18 cellular contexts compared by ENCODE assay signal in the genomic region with DNA sequence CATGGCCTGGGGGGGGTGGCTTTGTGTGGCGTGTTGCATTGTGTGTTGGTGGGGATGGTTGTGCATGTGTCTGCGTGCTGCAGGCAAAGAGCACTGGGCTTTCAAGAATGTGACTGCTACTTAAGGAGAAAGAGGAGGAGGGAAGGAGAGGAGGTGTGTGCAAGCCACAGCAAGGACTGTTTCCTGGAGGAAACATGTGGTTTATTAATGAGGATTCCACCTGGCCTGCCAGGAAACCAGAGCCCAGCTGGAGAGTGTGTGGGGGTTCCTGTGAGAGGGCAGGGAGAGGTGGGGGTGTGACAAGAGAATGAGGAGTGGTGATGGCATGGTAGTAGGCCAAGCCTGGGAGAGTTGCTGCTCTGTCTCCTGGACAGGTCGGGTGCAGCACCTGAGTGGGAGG.
A peak's percentile ranks its signal among the peaks of the same experiment; 100 is the strongest.
DNase-seq lines count a peak whose midpoint lies in the region; ATAC-seq, FAIRE-seq and TF ChIP-seq lines count a peak whose summit lies in the region.
"Had no signal": no experiment of that assay in that cellular context is flagged by ENCODE, and none has a peak within 500 bp of the region (broad histone marks: within the 10 kb centered on the region; RNA-seq: fewer than 3 reads in every experiment).

No MANE protein-coding gene starts in this region.

- H3K4me1 ChIP-seq in mammary epithelial cell (ENCODE audit: insufficient read depth, low read length) (peaks cover 28% of the 10 kb centered on the region), breast epithelium (no peaks in the 10 kb centered on the region), GM12878 (ENCODE audit: control insufficient read depth, insufficient read depth, low read length) (peaks cover 15% of the 10 kb centered on the region), uterus (peaks cover 4 to 9% of the 10 kb centered on the region in 2 donors), endodermal cell (ENCODE audit: control insufficient read depth, insufficient read depth, low read length) (no peaks in the 10 kb centered on the region)

- TF ChIP-seq RAD21 in GM12878 (IDR thresholded peaks at IDR 0.05; ENCODE audit: insufficient read depth, low read depth, low read length) = no peak

- TF ChIP-seq EP300 in GM12878 (IDR thresholded peaks at IDR 0.05; ENCODE audit: borderline replicate concordance in 1 of 2, control insufficient read depth in 1 of 2, low read depth in 2 of 2, low read length in 2 of 2) = no peak

- no peaks in the 10 kb centered on the region for H3K36me3 Mint-ChIP-seq in endodermal cell (ENCODE audit: low read depth)

- no peak overlapping the region for H3K4me3 Mint-ChIP-seq in endodermal cell
- H3K4me3 Mint-ChIP-seq: activated B cell treated with CpG ODN at 0.5 μM for 24 hours had no signal

- H3K9me3 ChIP-seq in mammary epithelial cell (replicated peaks; ENCODE audit: insufficient read depth, low read length) (no peaks in the 10 kb centered on the region), breast epithelium (no peaks in the 10 kb centered on the region), GM12878 (replicated peaks; ENCODE audit: control insufficient read depth, insufficient read depth, low read length) (peaks cover 2% of the 10 kb centered on the region; the same call in 2 of the 3 replicates), uterus (no peaks in the 10 kb centered on the region), endodermal cell (ENCODE audit: control insufficient read depth, low read length) (no peaks in the 10 kb centered on the region)
- H3K9me3 ChIP-seq: gastroesophageal sphincter, SJSA1 had no signal

- no peak overlapping the region for H3K27ac ChIP-seq in mammary epithelial cell (ENCODE audit: insufficient read depth, low read depth, low read length)
- peak overlapping the region in 1 of 2 donors; percentile 91 for H3K27ac ChIP-seq in breast epithelium
- no peak overlapping the region for H3K27ac ChIP-seq in GM12878 (ENCODE audit: control insufficient read depth, insufficient read depth)
- peak overlapping the region; percentile 85 to 96 for H3K27ac ChIP-seq in uterus
- no peak overlapping the region for H3K27ac ChIP-seq in endodermal cell (ENCODE audit: low read depth, low read length)
- H3K27ac ChIP-seq: SJSA1 had no signal

- H4K20me1 ChIP-seq in mammary epithelial cell (ENCODE audit: insufficient read depth, low read length) (no peaks in the 10 kb centered on the region), GM12878 (ENCODE audit: control insufficient read depth, insufficient read depth) (no peaks in the 10 kb centered on the region)

- H3K27me3 ChIP-seq in mammary epithelial cell (ENCODE audit: insufficient read depth, low read length) (no peaks in the 10 kb centered on the region), breast epithelium (no peaks in the 10 kb centered on the region), GM12878 (replicated peaks in 1 of 2; ENCODE audit: control insufficient read depth in 2 of 2, insufficient read depth in 2 of 2, low read length in 1 of 2) (no peaks in the 10 kb centered on the region; a peak in 1 of 4 replicates), uterus (no peaks in the 10 kb centered on the region), endodermal cell (ENCODE audit: control insufficient read depth, insufficient read depth, low read length, poor library complexity, severe bottlenecking) (peaks cover 27% of the 10 kb centered on the region)
- H3K27me3 ChIP-seq: gastroesophageal sphincter, SJSA1 had no signal

- SMC1A ChIA-PET in GM12878 (lab: Charles Lee; ENCODE audit: uncharacterized antibody, unreplicated experiment) = interaction anchor here (1.1 to 2.0 kb wide), 4 partner anchors 20 to 102 kb away, joined by 3 to 6 read pairs (median 4); no protein-coding TSS in a partner anchor

- TF ChIP-seq POLR2A in breast epithelium (IDR thresholded peaks at IDR 0.05) (no peak), GM12878 (IDR thresholded peaks at IDR 0.05; ENCODE audit: low read depth, low read length) (no peak), uterus (IDR thresholded peaks at IDR 0.05) (no peak)

- WGBS in mammary epithelial cell (ENCODE audit: low coverage, missing lambda C conversion rate) = 4% methylated on average over 3 of the region's 3 CpGs
- 28% methylated on average over 3 of the region's 3 CpGs for WGBS in GM12878 (ENCODE audit: insufficient coverage, insufficient replicate concordance, low lambda C conversion rate, missing lambda C conversion rate)
- WGBS in endodermal cell (ENCODE audit: insufficient coverage in 1 of 2, insufficient read length in 1 of 2), 2 experiments = 80 to 90% methylated on average over 2 to 3 of the region's 3 CpGs

- H3K4me3 ChIP-seq in mammary epithelial cell (replicated peaks in 1 of 3; ENCODE audit: insufficient read depth in 1 of 3, low read depth in 2 of 3, low read length in 3 of 3) (no peak overlapping the region), breast epithelium (no peak overlapping the region), GM12878 (no peak overlapping the region), uterus (no peak overlapping the region), endodermal cell (ENCODE audit: low read length) (no peak overlapping the region)
- H3K4me3 ChIP-seq: gastroesophageal sphincter, K562, SJSA1, skin epidermis had no signal

- DNase-seq in mammary epithelial cell (peak; percentile 52), breast epithelium (ENCODE audit: low spot score in 2 of 2) (no peak), GM12878 (ENCODE audit: low read depth, low spot score) (no peak), left kidney (ENCODE audit: low read depth, low spot score) (peak; percentile 90), uterus (no peak), endodermal cell (no peak)
- DNase-seq: activated B cell treated with CpG ODN at 0.5 μM for 24 hours; activated T-cell treated with anti-CD3 and anti-CD28 coated beads for 4 hours; amniotic stem cell; left colon; NCI-H187 treated with DMSO at 0.1 percent for 48 hours; NK-92 treated with Interleukin-12 subunit alpha and Interleukin-12 subunit beta, amount 100 ng/mL, for 24 hours had no signal

- H3K36me3 ChIP-seq in mammary epithelial cell (ENCODE audit: insufficient read depth, low read length) = no peaks in the 10 kb centered on the region
- no peaks in the 10 kb centered on the region for H3K36me3 ChIP-seq in breast epithelium
- no peaks in the 10 kb centered on the region for H3K36me3 ChIP-seq in GM12878 (ENCODE audit: control insufficient read depth in 2 of 2, insufficient read depth in 2 of 2, low read length in 1 of 2)
- no peaks in the 10 kb centered on the region for H3K36me3 ChIP-seq in uterus
- H3K36me3 ChIP-seq in endodermal cell (ENCODE audit: control insufficient read depth, insufficient read depth, low read length) = no peaks in the 10 kb centered on the region
- H3K36me3 ChIP-seq: gastroesophageal sphincter, SJSA1 had no signal

- peak overlapping the region; percentile 29 for H2AFZ ChIP-seq in mammary epithelial cell (ENCODE audit: low read depth, low read length)
- no peak overlapping the region for H2AFZ ChIP-seq in GM12878 (ENCODE audit: control insufficient read depth, low read depth, low read length)

- H3K79me2 ChIP-seq in mammary epithelial cell (ENCODE audit: insufficient read depth, low read length) (no peaks in the 10 kb centered on the region), GM12878 (ENCODE audit: control insufficient read depth, insufficient read depth, low read length) (no peaks in the 10 kb centered on the region)

- peaks cover 23% of the 10 kb centered on the region for H3K4me1 Mint-ChIP-seq in endodermal cell
- H3K4me1 Mint-ChIP-seq: activated B cell treated with CpG ODN at 0.5 μM for 24 hours had no signal

- TF ChIP-seq CTCF in mammary epithelial cell (conservative IDR thresholded peaks at IDR 0.05 in 1 of 2, IDR thresholded peaks at IDR 0.05 in 1 of 2; ENCODE audit: extremely low read depth in 1 of 2, insufficient read depth in 1 of 2, low read depth in 1 of 2, low read length in 2 of 2) = no peak
- TF ChIP-seq CTCF in breast epithelium (IDR thresholded peaks at IDR 0.05) = no peak
- no peak for TF ChIP-seq CTCF in GM12878 (IDR thresholded peaks at IDR 0.05 in 2 of 3, conservative IDR thresholded peaks at IDR 0.05 in 1 of 3; ENCODE audit: control insufficient read depth in 2 of 3, extremely low read depth in 1 of 3, insufficient read depth in 1 of 3, low read depth in 3 of 3, low read length in 3 of 3)
- TF ChIP-seq CTCF in uterus (IDR thresholded peaks at IDR 0.05) = no peak
- no peak for TF ChIP-seq CTCF in endodermal cell (conservative IDR thresholded peaks at IDR 0.05)

- no peak for FAIRE-seq in GM12878 (lab: Jason Lieb, UNC)
- FAIRE-seq: K562 had no signal

- peaks cover 64% of the 10 kb centered on the region for H3K27me3 Mint-ChIP-seq in endodermal cell (ENCODE audit: insufficient read depth)

- in situ Hi-C loops in mammary epithelial cell (cut with MboI; ENCODE audit: low sequenced_read_pairs in 2 of 2) (no loop called here), GM12878 (cut with MboI) (no loop called here)

- BruUV-seq in mammary epithelial cell (replicated peaks; lab: Mats Ljungman, UMichigan) (no TSS peak), GM12878 (replicated peaks; lab: Mats Ljungman, UMichigan) (no TSS peak)

- no peak overlapping the region for H3K27ac Mint-ChIP-seq in endodermal cell
- H3K27ac Mint-ChIP-seq: activated B cell treated with CpG ODN at 0.5 μM for 24 hours had no signal

- dilution Hi-C loops in mammary epithelial cell (cut with HindIII; ENCODE audit: low sequenced_read_pairs) = no loop called here

- intact Hi-C loops in mammary epithelial cell (cut with micrococcal nuclease) = no loop called here
- intact Hi-C loops in breast epithelium (cut with DNase I; ENCODE audit: low total_unique reads) = no loop called here
- intact Hi-C loops in GM12878 (cut with micrococcal nuclease; ENCODE audit: unreplicated experiment) = no loop called here
- intact Hi-C loops in uterus (cut with DNase I; ENCODE audit: low total_unique reads) = no loop called here

- CTCF ChIA-PET in mammary epithelial cell (lab: Charles Lee; ENCODE audit: low non-redundant PET) = no interaction called here
- CTCF ChIA-PET in GM12878 (lab: Yijun Ruan, JAX) = interaction anchor here (0.9 to 1.8 kb wide), 4 partner anchors 14 to 42 kb away, joined by 6 to 8 read pairs (median 8); no protein-coding TSS in a partner anchor

- POLR2A ChIA-PET in GM12878 (lab: Charles Lee) = interaction anchor here (1.1 kb wide), 1 partner anchor 9 kb away, joined by 3 read pairs; no protein-coding TSS in a partner anchor

- no peaks in the 10 kb centered on the region for H3K9me3 Mint-ChIP-seq in endodermal cell
- H3K9me3 Mint-ChIP-seq: activated B cell treated with CpG ODN at 0.5 μM for 24 hours had no signal

- no peak overlapping the region for H3K4me2 ChIP-seq in mammary epithelial cell (ENCODE audit: insufficient read depth, low read depth, low read length)
- peak overlapping the region; percentile 13; the same call in 1 of the 2 replicates for H3K4me2 ChIP-seq in GM12878 (ENCODE audit: control insufficient read depth, insufficient read depth)

- ATAC-seq in GM12878 (no peak), GM19324 (IDR thresholded peaks at IDR 0.05; ENCODE audit: low FRiP score, unreplicated experiment) (no peak), HG03280 (IDR thresholded peaks at IDR 0.05; ENCODE audit: unreplicated experiment) (no peak)
- ATAC-seq: gastroesophageal sphincter, K562 had no signal

- no peak overlapping the region for H3K9ac ChIP-seq in mammary epithelial cell (ENCODE audit: insufficient read depth, low read length)
- no peak overlapping the region for H3K9ac ChIP-seq in GM12878 (ENCODE audit: control insufficient read depth, insufficient read depth, low read length)
- H3K9ac ChIP-seq in endodermal cell (ENCODE audit: extremely low read depth, low read length, poor library complexity, severe bottlenecking) = no peak overlapping the region

- RAD21 ChIA-PET in GM12878 (lab: Charles Lee; ENCODE audit: unreplicated experiment) = interaction anchor here (0.9 to 1.4 kb wide), 2 partner anchors 11 to 170 kb away, joined by 3 read pairs; no protein-coding TSS in a partner anchor

Comparison
In these comparisons a context has a peak if more than half of its experiments do, and no peak if none do; other contexts are left out.
1. DNase-seq: peak in mammary epithelial cell (single experiment) and left kidney (single experiment); none in breast epithelium (0 of 2), GM12878 (single experiment), uterus (0 of 2) and endodermal cell (single experiment).
2. H3K27ac ChIP-seq: peak in uterus (2 of 2); none in mammary epithelial cell (single experiment), GM12878 (single experiment) and endodermal cell (single experiment).